In the genomic region with DNA sequence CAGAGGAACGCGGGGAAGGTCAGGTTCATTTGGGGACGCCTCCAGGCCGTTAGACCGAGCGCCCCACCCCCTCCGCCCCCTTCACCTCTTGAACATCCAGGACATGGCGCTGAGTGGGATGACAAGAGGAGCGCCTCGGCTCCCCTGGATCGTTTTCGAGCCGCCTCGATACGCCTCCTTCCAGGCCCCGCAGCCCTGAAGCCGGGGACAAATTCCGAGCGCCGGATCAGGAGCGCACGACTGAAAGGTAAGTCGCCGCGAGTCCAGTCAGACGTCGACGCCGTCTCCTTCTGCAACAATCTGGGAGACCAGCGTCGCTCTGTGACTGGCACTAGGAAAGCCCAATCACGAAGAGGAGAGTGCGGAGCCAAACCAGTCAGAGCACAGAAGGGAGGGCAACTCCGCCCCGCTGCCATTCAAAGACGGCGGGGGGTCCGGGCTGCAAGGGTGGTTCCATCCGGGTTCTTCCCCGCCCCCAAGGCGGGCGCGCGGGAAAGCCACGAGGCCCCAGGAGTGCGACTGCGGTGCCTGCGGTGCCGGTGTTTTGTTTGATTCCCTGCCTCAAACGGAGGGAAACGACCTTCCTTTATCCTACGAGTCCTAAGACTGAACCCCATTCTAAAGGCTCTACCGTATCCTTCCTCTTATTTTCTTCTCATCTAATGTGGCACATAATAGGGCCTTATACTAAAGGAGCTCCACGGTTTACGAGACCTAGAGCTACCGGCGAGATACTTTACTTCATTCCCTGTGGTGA, we compare ENCODE assay signal across 1 cellular context.
TF ChIP-seq lines count a peak whose summit lies in the region.

A gene with protein sequence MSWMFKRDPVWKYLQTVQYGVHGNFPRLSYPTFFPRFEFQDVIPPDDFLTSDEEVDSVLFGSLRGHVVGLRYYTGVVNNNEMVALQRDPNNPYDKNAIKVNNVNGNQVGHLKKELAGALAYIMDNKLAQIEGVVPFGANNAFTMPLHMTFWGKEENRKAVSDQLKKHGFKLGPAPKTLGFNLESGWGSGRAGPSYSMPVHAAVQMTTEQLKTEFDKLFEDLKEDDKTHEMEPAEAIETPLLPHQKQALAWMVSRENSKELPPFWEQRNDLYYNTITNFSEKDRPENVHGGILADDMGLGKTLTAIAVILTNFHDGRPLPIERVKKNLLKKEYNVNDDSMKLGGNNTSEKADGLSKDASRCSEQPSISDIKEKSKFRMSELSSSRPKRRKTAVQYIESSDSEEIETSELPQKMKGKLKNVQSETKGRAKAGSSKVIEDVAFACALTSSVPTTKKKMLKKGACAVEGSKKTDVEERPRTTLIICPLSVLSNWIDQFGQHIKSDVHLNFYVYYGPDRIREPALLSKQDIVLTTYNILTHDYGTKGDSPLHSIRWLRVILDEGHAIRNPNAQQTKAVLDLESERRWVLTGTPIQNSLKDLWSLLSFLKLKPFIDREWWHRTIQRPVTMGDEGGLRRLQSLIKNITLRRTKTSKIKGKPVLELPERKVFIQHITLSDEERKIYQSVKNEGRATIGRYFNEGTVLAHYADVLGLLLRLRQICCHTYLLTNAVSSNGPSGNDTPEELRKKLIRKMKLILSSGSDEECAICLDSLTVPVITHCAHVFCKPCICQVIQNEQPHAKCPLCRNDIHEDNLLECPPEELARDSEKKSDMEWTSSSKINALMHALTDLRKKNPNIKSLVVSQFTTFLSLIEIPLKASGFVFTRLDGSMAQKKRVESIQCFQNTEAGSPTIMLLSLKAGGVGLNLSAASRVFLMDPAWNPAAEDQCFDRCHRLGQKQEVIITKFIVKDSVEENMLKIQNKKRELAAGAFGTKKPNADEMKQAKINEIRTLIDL (minus strand): TSS at position 302 of the 757 bp plus-strand sequence. CDS start 197 bp downstream, at position 105.

TF ChIP-seq in K562, 482 proteins besides CTCF, POLR2A, EP300 and RAD21 (continued from another document and continues in another):
- TF ChIP-seq, protein P1, sequence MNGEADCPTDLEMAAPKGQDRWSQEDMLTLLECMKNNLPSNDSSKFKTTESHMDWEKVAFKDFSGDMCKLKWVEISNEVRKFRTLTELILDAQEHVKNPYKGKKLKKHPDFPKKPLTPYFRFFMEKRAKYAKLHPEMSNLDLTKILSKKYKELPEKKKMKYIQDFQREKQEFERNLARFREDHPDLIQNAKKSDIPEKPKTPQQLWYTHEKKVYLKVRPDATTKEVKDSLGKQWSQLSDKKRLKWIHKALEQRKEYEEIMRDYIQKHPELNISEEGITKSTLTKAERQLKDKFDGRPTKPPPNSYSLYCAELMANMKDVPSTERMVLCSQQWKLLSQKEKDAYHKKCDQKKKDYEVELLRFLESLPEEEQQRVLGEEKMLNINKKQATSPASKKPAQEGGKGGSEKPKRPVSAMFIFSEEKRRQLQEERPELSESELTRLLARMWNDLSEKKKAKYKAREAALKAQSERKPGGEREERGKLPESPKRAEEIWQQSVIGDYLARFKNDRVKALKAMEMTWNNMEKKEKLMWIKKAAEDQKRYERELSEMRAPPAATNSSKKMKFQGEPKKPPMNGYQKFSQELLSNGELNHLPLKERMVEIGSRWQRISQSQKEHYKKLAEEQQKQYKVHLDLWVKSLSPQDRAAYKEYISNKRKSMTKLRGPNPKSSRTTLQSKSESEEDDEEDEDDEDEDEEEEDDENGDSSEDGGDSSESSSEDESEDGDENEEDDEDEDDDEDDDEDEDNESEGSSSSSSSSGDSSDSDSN (IDR thresholded peaks at IDR 0.05; ENCODE audit: borderline replicate concordance in 1 of 2, low read depth in 2 of 2, low read length in 2 of 2): 0 out of 4 replicates have a peak, but pooled peaks have one; percentile 8 to 9
- peak; percentile 87; the same call in 1 of the 2 replicates for TF ChIP-seq PHF8 (IDR thresholded peaks at IDR 0.05; ENCODE audit: borderline replicate concordance, low read length)
- TF ChIP-seq ETV5 (CRISPR knock-in tag; IDR thresholded peaks at IDR 0.05; ENCODE audit: low read depth): 0 out of 2 replicates have a peak, but pooled peaks have one; percentile 50
- TF ChIP-seq EGR1 (conservative IDR thresholded peaks at IDR 0.05): peak; percentile 45
- TF ChIP-seq, protein P2, sequence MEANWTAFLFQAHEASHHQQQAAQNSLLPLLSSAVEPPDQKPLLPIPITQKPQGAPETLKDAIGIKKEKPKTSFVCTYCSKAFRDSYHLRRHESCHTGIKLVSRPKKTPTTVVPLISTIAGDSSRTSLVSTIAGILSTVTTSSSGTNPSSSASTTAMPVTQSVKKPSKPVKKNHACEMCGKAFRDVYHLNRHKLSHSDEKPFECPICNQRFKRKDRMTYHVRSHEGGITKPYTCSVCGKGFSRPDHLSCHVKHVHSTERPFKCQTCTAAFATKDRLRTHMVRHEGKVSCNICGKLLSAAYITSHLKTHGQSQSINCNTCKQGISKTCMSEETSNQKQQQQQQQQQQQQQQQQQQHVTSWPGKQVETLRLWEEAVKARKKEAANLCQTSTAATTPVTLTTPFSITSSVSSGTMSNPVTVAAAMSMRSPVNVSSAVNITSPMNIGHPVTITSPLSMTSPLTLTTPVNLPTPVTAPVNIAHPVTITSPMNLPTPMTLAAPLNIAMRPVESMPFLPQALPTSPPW (CRISPR knock-in tag; IDR thresholded peaks at IDR 0.05): peak; percentile 96
- no peak for TF ChIP-seq ZNF586 (CRISPR knock-in tag; conservative IDR thresholded peaks at IDR 0.05)
- TF ChIP-seq NR2C2 (CRISPR knock-in tag; IDR thresholded peaks at IDR 0.05): no peak
- peak; percentile 82 for TF ChIP-seq NR2C2 (tag; IDR thresholded peaks at IDR 0.05)
- TF ChIP-seq, protein P3, sequence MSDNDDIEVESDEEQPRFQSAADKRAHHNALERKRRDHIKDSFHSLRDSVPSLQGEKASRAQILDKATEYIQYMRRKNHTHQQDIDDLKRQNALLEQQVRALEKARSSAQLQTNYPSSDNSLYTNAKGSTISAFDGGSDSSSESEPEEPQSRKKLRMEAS (CRISPR knock-in tag; IDR thresholded peaks at IDR 0.05): peak; percentile 100
- TF ChIP-seq DMBX1 (CRISPR knock-in tag; IDR thresholded peaks at IDR 0.05; ENCODE audit: borderline replicate concordance): peak; percentile 90; the same call in 1 of the 2 replicates
- no peak for TF ChIP-seq HMG20B (CRISPR knock-in tag; IDR thresholded peaks at IDR 0.05)
- TF ChIP-seq ARNT (IDR thresholded peaks at IDR 0.05): peak in 1 of 2 experiments; percentile 37; a peak in 1 of 4 replicates
- peak; percentile 53; the same call in 1 of the 2 replicates for TF ChIP-seq MTA3 (IDR thresholded peaks at IDR 0.05; ENCODE audit: borderline replicate concordance)
- TF ChIP-seq KLF13 (tag; IDR thresholded peaks at IDR 0.05; ENCODE audit: borderline replicate concordance, low read depth): peak; percentile 67; the same call in 1 of the 2 replicates
- TF ChIP-seq EHMT2 (IDR thresholded peaks at IDR 0.05): 0 out of 2 replicates have a peak, but pooled peaks have one; percentile 15
- TF ChIP-seq, protein P4, sequence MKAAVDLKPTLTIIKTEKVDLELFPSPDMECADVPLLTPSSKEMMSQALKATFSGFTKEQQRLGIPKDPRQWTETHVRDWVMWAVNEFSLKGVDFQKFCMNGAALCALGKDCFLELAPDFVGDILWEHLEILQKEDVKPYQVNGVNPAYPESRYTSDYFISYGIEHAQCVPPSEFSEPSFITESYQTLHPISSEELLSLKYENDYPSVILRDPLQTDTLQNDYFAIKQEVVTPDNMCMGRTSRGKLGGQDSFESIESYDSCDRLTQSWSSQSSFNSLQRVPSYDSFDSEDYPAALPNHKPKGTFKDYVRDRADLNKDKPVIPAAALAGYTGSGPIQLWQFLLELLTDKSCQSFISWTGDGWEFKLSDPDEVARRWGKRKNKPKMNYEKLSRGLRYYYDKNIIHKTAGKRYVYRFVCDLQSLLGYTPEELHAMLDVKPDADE (conservative IDR thresholded peaks at IDR 0.05; ENCODE audit: control insufficient read depth, low read depth, low read length): 0 out of 2 replicates have a peak, but pooled peaks have one; percentile 44
- TF ChIP-seq NR1H2 (CRISPR knock-in tag; IDR thresholded peaks at IDR 0.05): no peak
- TF ChIP-seq, protein P5, sequence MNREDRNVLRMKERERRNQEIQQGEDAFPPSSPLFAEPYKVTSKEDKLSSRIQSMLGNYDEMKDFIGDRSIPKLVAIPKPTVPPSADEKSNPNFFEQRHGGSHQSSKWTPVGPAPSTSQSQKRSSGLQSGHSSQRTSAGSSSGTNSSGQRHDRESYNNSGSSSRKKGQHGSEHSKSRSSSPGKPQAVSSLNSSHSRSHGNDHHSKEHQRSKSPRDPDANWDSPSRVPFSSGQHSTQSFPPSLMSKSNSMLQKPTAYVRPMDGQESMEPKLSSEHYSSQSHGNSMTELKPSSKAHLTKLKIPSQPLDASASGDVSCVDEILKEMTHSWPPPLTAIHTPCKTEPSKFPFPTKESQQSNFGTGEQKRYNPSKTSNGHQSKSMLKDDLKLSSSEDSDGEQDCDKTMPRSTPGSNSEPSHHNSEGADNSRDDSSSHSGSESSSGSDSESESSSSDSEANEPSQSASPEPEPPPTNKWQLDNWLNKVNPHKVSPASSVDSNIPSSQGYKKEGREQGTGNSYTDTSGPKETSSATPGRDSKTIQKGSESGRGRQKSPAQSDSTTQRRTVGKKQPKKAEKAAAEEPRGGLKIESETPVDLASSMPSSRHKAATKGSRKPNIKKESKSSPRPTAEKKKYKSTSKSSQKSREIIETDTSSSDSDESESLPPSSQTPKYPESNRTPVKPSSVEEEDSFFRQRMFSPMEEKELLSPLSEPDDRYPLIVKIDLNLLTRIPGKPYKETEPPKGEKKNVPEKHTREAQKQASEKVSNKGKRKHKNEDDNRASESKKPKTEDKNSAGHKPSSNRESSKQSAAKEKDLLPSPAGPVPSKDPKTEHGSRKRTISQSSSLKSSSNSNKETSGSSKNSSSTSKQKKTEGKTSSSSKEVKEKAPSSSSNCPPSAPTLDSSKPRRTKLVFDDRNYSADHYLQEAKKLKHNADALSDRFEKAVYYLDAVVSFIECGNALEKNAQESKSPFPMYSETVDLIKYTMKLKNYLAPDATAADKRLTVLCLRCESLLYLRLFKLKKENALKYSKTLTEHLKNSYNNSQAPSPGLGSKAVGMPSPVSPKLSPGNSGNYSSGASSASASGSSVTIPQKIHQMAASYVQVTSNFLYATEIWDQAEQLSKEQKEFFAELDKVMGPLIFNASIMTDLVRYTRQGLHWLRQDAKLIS (CRISPR knock-in tag; IDR thresholded peaks at IDR 0.05): peak; percentile 91
- TF ChIP-seq ZNF239 (CRISPR knock-in tag; IDR thresholded peaks at IDR 0.05): peak; percentile 38; the same call in 1 of the 2 replicates
- TF ChIP-seq E2F3 (CRISPR knock-in tag; IDR thresholded peaks at IDR 0.05): peak; percentile 98
- TF ChIP-seq, protein P6, sequence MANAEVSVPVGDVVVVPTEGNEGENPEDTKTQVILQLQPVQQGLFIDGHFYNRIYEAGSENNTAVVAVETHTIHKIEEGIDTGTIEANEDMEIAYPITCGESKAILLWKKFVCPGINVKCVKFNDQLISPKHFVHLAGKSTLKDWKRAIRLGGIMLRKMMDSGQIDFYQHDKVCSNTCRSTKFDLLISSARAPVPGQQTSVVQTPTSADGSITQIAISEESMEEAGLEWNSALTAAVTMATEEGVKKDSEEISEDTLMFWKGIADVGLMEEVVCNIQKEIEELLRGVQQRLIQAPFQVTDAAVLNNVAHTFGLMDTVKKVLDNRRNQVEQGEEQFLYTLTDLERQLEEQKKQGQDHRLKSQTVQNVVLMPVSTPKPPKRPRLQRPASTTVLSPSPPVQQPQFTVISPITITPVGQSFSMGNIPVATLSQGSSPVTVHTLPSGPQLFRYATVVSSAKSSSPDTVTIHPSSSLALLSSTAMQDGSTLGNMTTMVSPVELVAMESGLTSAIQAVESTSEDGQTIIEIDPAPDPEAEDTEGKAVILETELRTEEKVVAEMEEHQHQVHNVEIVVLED (CRISPR knock-in tag; IDR thresholded peaks at IDR 0.05): peak; percentile 61
- TF ChIP-seq, protein P7, sequence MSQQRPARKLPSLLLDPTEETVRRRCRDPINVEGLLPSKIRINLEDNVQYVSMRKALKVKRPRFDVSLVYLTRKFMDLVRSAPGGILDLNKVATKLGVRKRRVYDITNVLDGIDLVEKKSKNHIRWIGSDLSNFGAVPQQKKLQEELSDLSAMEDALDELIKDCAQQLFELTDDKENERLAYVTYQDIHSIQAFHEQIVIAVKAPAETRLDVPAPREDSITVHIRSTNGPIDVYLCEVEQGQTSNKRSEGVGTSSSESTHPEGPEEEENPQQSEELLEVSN (IDR thresholded peaks at IDR 0.05; ENCODE audit: borderline replicate concordance in 1 of 2, extremely low read depth in 1 of 2, insufficient read depth in 1 of 2, insufficient read length in 1 of 2, low read depth in 1 of 2, low read length in 1 of 2, poor library complexity in 1 of 2, severe bottlenecking in 1 of 2): peak; percentile 100
- TF ChIP-seq NFE2 (IDR thresholded peaks at IDR 0.05; ENCODE audit: low read depth): 0 out of 2 replicates have a peak, but pooled peaks have one; percentile 0
- TF ChIP-seq TAF9B (IDR thresholded peaks at IDR 0.05; ENCODE audit: partially characterized antibody): peak; percentile 49
- TF ChIP-seq KLF16 (IDR thresholded peaks at IDR 0.05): peak; percentile 55; the same call in 1 of the 2 replicates
- TF ChIP-seq PTTG1 (tag; IDR thresholded peaks at IDR 0.05; ENCODE audit: low read depth): 0 out of 2 replicates have a peak, but pooled peaks have one; percentile 26
- TF ChIP-seq ZNF175 (CRISPR knock-in tag; IDR thresholded peaks at IDR 0.05; ENCODE audit: low read depth): no peak
- TF ChIP-seq, protein P8, sequence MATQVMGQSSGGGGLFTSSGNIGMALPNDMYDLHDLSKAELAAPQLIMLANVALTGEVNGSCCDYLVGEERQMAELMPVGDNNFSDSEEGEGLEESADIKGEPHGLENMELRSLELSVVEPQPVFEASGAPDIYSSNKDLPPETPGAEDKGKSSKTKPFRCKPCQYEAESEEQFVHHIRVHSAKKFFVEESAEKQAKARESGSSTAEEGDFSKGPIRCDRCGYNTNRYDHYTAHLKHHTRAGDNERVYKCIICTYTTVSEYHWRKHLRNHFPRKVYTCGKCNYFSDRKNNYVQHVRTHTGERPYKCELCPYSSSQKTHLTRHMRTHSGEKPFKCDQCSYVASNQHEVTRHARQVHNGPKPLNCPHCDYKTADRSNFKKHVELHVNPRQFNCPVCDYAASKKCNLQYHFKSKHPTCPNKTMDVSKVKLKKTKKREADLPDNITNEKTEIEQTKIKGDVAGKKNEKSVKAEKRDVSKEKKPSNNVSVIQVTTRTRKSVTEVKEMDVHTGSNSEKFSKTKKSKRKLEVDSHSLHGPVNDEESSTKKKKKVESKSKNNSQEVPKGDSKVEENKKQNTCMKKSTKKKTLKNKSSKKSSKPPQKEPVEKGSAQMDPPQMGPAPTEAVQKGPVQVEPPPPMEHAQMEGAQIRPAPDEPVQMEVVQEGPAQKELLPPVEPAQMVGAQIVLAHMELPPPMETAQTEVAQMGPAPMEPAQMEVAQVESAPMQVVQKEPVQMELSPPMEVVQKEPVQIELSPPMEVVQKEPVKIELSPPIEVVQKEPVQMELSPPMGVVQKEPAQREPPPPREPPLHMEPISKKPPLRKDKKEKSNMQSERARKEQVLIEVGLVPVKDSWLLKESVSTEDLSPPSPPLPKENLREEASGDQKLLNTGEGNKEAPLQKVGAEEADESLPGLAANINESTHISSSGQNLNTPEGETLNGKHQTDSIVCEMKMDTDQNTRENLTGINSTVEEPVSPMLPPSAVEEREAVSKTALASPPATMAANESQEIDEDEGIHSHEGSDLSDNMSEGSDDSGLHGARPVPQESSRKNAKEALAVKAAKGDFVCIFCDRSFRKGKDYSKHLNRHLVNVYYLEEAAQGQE (CRISPR knock-in tag; IDR thresholded peaks at IDR 0.05; ENCODE audit: low read depth): 0 out of 2 replicates have a peak, but pooled peaks have one; percentile 31
- peak; percentile 37; the same call in 1 of the 2 replicates for TF ChIP-seq JUND (IDR thresholded peaks at IDR 0.05; ENCODE audit: borderline replicate concordance, low read depth, low read length)
- peak; percentile 32; the same call in 1 of the 3 replicates for TF ChIP-seq JUND (tag; IDR thresholded peaks at IDR 0.05; ENCODE audit: borderline replicate concordance, low read depth, low read length)
- TF ChIP-seq PCBP2 (IDR thresholded peaks at IDR 0.05; ENCODE audit: low read depth, low read length, poor library complexity, severe bottlenecking): no peak
- no peak for TF ChIP-seq RCOR1 (IDR thresholded peaks at IDR 0.05; ENCODE audit: borderline replicate concordance in 1 of 2, low read depth in 2 of 2, low read length in 2 of 2)
- 0 out of 2 replicates have a peak, but pooled peaks have one; percentile 3 for TF ChIP-seq BHLHE40 (IDR thresholded peaks at IDR 0.05; ENCODE audit: low read length)
- TF ChIP-seq KLF1 (tag; IDR thresholded peaks at IDR 0.05): peak; percentile 85; the same call in 1 of the 2 replicates
